17 cellular contexts compared by ENCODE assay signal in the genomic region with DNA sequence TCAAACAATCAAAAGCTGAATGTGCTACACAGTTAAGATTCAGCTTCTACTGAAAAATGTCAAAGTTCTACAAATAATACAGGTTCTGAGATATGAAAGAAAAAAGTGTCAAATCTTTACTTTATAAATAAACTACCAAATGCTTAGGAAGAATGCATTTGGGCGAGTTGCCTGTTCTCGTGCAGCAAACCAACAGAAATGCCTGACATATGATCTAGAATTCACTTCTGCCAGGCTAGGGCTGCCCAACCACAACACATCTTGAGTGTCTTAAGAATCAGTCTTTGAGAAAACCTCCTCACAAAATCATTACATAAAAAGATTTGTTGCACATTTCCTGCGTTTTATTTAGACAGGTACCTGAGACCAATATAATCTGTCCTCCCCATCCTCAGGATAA.
"Had no signal": no experiment of that assay in that cellular context is flagged by ENCODE, and none has a peak within 500 bp of the region (broad histone marks: within the 10 kb centered on the region; RNA-seq: fewer than 3 reads in every experiment).

No MANE protein-coding gene starts in this region.

- H3K4me3 Mint-ChIP-seq: activated naive CD8-positive, alpha-beta T cell had no signal

- DNase-seq: activated CD4-positive, alpha-beta T cell treated with anti-CD3 and anti-CD28 coated beads, Interleukin-2, amount 50 U/mL, for 1 hour; activated CD4-positive, CD25-positive, alpha-beta regulatory T cell treated with anti-CD3 and anti-CD28 coated beads, Interleukin-2, amount 50 U/mL, for 72 hours; activated CD8-positive, alpha-beta memory T cell treated with anti-CD3 and anti-CD28 coated beads, Interleukin-2, amount 50 U/mL, for 4 hours; activated effector memory CD4-positive, alpha-beta T cell treated with anti-CD3 and anti-CD28 coated beads, Interleukin-2, amount 50 U/mL, for 16 hours; activated T-cell treated with anti-CD3 and anti-CD28 coated beads, Interleukin-2, amount 50 U/mL, for 48 hours; amniotic stem cell; heart right ventricle; left lung; small intestine; stimulated activated CD4-positive, alpha-beta T cell treated with anti-CD3 and anti-CD28 coated beads, Interleukin-4, amount 100 ng/mL, for 1 hour; stomach; T-helper 2 cell; testis; upper lobe of left lung had no signal

- H3K27me3 Mint-ChIP-seq: activated naive CD8-positive, alpha-beta T cell had no signal

- H3K4me1 ChIP-seq: left lung, testis, upper lobe of left lung had no signal

- H3K4me3 ChIP-seq: heart right ventricle, left lung, prostate gland, stomach, testis, upper lobe of left lung had no signal

- H3K27ac ChIP-seq: heart right ventricle, left lung, stomach, testis, upper lobe of left lung, VCaP had no signal

- H3K27me3 ChIP-seq: heart right ventricle, left lung, stomach, testis, upper lobe of left lung had no signal

- H3K36me3 ChIP-seq: heart right ventricle, left lung, prostate gland, stomach, upper lobe of left lung had no signal

- H3K9me3 ChIP-seq: heart right ventricle, left lung, prostate gland, stomach, testis, upper lobe of left lung had no signal

- ATAC-seq: left lung had no signal
